In the genomic region with DNA sequence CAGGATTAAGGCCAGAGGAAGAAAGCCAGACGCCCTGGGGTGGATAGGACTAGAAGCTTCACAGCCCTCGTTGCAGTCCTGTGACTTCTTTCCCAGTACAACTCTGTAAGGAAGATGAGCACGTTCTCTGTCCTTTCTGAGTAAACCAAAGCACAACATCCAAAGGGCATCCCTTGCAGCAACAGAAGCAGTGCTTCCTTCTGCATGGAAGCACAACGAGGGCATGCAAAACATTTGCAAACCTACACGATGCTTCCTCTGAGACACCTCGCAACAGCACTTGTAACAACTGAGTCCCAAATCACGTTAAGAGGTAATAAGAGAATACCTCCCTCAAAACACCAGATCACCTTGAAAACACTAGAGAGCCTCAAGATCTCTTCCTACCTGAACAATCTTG, we compare ENCODE assay signal across 29 cellular contexts.
"Had no signal": no experiment of that assay in that cellular context is flagged by ENCODE, and none has a peak within 500 bp of the region (broad histone marks: within the 10 kb centered on the region; RNA-seq: fewer than 3 reads in every experiment).

No MANE protein-coding gene starts in this region.

- H3K4me1 Mint-ChIP-seq: activated CD4-positive, alpha-beta T cell treated with anti-CD3 and anti-CD28 coated beads, Interleukin-2, amount 10 ng/mL, durations not matched to agents 7 days and 5 days; activated T-helper 17 cell treated with anti-CD3 and anti-CD28 coated beads, Interleukin-2, amount 50 U/mL, for 72 hours; immature natural killer cell had no signal

- H3K36me3 Mint-ChIP-seq: immature natural killer cell; mesothelial cell of epicardium; naive thymus-derived CD4-positive, alpha-beta T cell; stimulated activated effector memory CD8-positive, alpha-beta T cell treated with anti-CD3 and anti-CD28 coated beads, Interleukin-12 subunit alpha, Interleukin-12 subunit beta, amount 100 ng/mL, for 72 hours; type B pancreatic cell had no signal

- H3K4me3 ChIP-seq: heart left ventricle, ovary, right lobe of liver, skin epidermis, thoracic aorta, uterus had no signal

- H3K27ac ChIP-seq: brain microvascular endothelial cell, heart left ventricle, ovary, right lobe of liver, skin epidermis, thoracic aorta, uterus had no signal

- FAIRE-seq: astrocyte, kidney had no signal

- H3K27me3 ChIP-seq: brain microvascular endothelial cell, heart left ventricle, ovary, right lobe of liver, uterus had no signal

- H3K27me3 Mint-ChIP-seq: progenitor cell of endocrine pancreas had no signal

- H3K4me1 ChIP-seq: heart left ventricle, uterus had no signal

- DNase-seq: activated CD4-positive, alpha-beta memory T cell treated with anti-CD3 and anti-CD28 coated beads, Interleukin-2, amount 10 ng/mL, durations not matched to agents 7 days and 5 days; activated CD4-positive, alpha-beta T cell treated with anti-CD3 and anti-CD28 coated beads, Interleukin-2, amount 10 ng/mL, durations not matched to agents 7 days and 5 days; activated CD4-positive, CD25-positive, alpha-beta regulatory T cell treated with anti-CD3 and anti-CD28 coated beads, Interleukin-2, amount 50 U/mL, for 72 hours; activated gamma-delta T cell treated with Interleukin-2 at 50 U/mL for 16 hours; activated naive CD4-positive, alpha-beta T cell treated with anti-CD3 and anti-CD28 coated beads, Interleukin-2, amount 50 U/mL, for 16 hours; activated T-cell treated with anti-CD3 and anti-CD28 coated beads, Interleukin-2, amount 50 U/mL, for 4 hours; amniotic stem cell; brain microvascular endothelial cell; endodermal cell; foreskin fibroblast; heart left ventricle; hypothalamus; immature natural killer cell; kidney; naive thymus-derived CD4-positive, alpha-beta T cell; ovary; right lobe of liver; stimulated activated CD4-positive, alpha-beta T cell treated with anti-CD3 and anti-CD28 coated beads, Interleukin-4, amount 100 ng/mL, for 24 hours; uterus had no signal

- H3K36me3 ChIP-seq: brain microvascular endothelial cell, heart left ventricle, ovary, right lobe of liver, thoracic aorta, uterus had no signal

- H3K9me3 Mint-ChIP-seq: activated CD4-positive, alpha-beta memory T cell treated with anti-CD3 and anti-CD28 coated beads, Interleukin-2, amount 10 ng/mL, durations not matched to agents 7 days and 5 days; activated CD4-positive, alpha-beta T cell treated with anti-CD3 and anti-CD28 coated beads, Interleukin-2, amount 10 ng/mL, durations not matched to agents 7 days and 5 days; activated T-cell treated with anti-CD3 and anti-CD28 coated beads, Interleukin-2, amount 50 U/mL, for 4 hours; activated T-helper 17 cell treated with anti-CD3 and anti-CD28 coated beads, Interleukin-2, amount 50 U/mL, for 72 hours; endodermal cell; immature natural killer cell; mesothelial cell of epicardium; stimulated activated effector memory CD8-positive, alpha-beta T cell treated with anti-CD3 and anti-CD28 coated beads, Interleukin-12 subunit alpha, Interleukin-12 subunit beta, amount 100 ng/mL, for 72 hours; stimulated activated naive CD8-positive, alpha-beta T cell treated with anti-CD3 and anti-CD28 coated beads, Interleukin-15, Interleukin-2, amounts not matched to agents 100 ng/mL and 50 ng/mL, for 24 hours; type B pancreatic cell had no signal

- H3K27ac Mint-ChIP-seq: activated CD4-positive, alpha-beta memory T cell treated with anti-CD3 and anti-CD28 coated beads, Interleukin-2, amount 10 ng/mL, durations not matched to agents 7 days and 5 days; activated CD4-positive, alpha-beta T cell treated with anti-CD3 and anti-CD28 coated beads, Interleukin-2, amount 10 ng/mL, durations not matched to agents 7 days and 5 days; activated T-helper 17 cell treated with anti-CD3 and anti-CD28 coated beads, Interleukin-2, amount 50 U/mL, for 72 hours; endodermal cell; immature natural killer cell; mesothelial cell of epicardium; naive thymus-derived CD4-positive, alpha-beta T cell; progenitor cell of endocrine pancreas; stimulated activated effector memory CD8-positive, alpha-beta T cell treated with anti-CD3 and anti-CD28 coated beads, Interleukin-12 subunit alpha, Interleukin-12 subunit beta, amount 100 ng/mL, for 72 hours; stimulated activated naive CD8-positive, alpha-beta T cell treated with anti-CD3 and anti-CD28 coated beads, Interleukin-15, Interleukin-2, amounts not matched to agents 100 ng/mL and 50 ng/mL, for 24 hours; type B pancreatic cell had no signal

- H3K4me3 Mint-ChIP-seq: activated CD4-positive, alpha-beta memory T cell treated with anti-CD3 and anti-CD28 coated beads, Interleukin-2, amount 10 ng/mL, durations not matched to agents 7 days and 5 days; activated CD4-positive, alpha-beta T cell treated with anti-CD3 and anti-CD28 coated beads, Interleukin-2, amount 10 ng/mL, durations not matched to agents 7 days and 5 days; activated T-cell treated with anti-CD3 and anti-CD28 coated beads, Interleukin-2, amount 50 U/mL, for 4 hours; activated T-helper 17 cell treated with anti-CD3 and anti-CD28 coated beads, Interleukin-2, amount 50 U/mL, for 72 hours; endodermal cell; immature natural killer cell; mesothelial cell of epicardium; naive thymus-derived CD4-positive, alpha-beta T cell; stimulated activated effector memory CD8-positive, alpha-beta T cell treated with anti-CD3 and anti-CD28 coated beads, Interleukin-12 subunit alpha, Interleukin-12 subunit beta, amount 100 ng/mL, for 72 hours; stimulated activated naive CD8-positive, alpha-beta T cell treated with anti-CD3 and anti-CD28 coated beads, Interleukin-15, Interleukin-2, amounts not matched to agents 100 ng/mL and 50 ng/mL, for 24 hours; type B pancreatic cell had no signal

- ATAC-seq: activated T-cell treated with anti-CD3 and anti-CD28 coated beads, Interleukin-2, amount 50 U/mL, for 4 hours; activated T-helper 17 cell treated with anti-CD3 and anti-CD28 coated beads, Interleukin-2, amount 50 U/mL, for 72 hours; esophagus mucosa; heart left ventricle; naive thymus-derived CD4-positive, alpha-beta T cell; stimulated activated effector memory CD8-positive, alpha-beta T cell treated with anti-CD3 and anti-CD28 coated beads, Interleukin-12 subunit alpha, Interleukin-12 subunit beta, amount 100 ng/mL, for 72 hours had no signal

- H3K9me3 ChIP-seq: heart left ventricle, ovary, right lobe of liver, thoracic aorta, uterus had no signal
